8 cellular contexts compared by ENCODE assay signal in the genomic region with DNA sequence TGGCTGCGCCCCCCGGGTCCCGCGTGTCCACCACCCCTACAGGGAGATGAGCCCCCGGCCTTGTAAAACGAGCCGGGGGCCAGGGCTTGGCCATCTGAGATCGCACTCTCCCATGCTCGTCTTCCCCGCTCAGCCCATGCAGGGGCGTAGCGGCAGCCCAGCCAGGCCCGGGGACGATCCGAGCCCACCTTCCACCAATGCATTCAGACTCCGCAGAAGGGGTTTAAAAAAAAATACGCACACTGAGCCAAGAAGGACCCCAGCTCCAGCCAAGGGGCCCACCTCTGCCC. TPM values are rescaled to one million over a fixed set of nuclear protein-coding genes. Genes with fewer than 3 reads are reported as not detected.
A peak's percentile ranks its signal among the peaks of the same experiment; 100 is the strongest.
DNase-seq lines count a peak whose midpoint lies in the region; ATAC-seq and TF ChIP-seq lines count a peak whose summit lies in the region.

No MANE protein-coding gene starts in this region.

- TF ChIP-seq CTCF in GM06990 (IDR thresholded peaks at IDR 0.05; ENCODE audit: insufficient read depth, low read length, poor library complexity, severe bottlenecking) (no peak), foreskin keratinocyte (conservative IDR thresholded peaks at IDR 0.05) (no peak)

- H3K27me3 ChIP-seq in GM06990 (replicated peaks; ENCODE audit: control insufficient read depth, insufficient read depth, low read length) (no peaks in the 10 kb centered on the region), foreskin keratinocyte (no peaks in the 10 kb centered on the region)

- peak overlapping the region; percentile 60 for H3K4me3 ChIP-seq in GM06990 (replicated peaks; ENCODE audit: low read depth, low read length)

- H3K27me3 Mint-ChIP-seq in activated T-helper 17 cell treated with anti-CD3 and anti-CD28 coated beads, Interleukin-2, amount 50 U/mL, for 72 hours: no peaks in the 10 kb centered on the region

- no peaks in the 10 kb centered on the region for H3K9me3 Mint-ChIP-seq in activated T-helper 17 cell treated with anti-CD3 and anti-CD28 coated beads, Interleukin-2, amount 50 U/mL, for 72 hours

- peak overlapping the region; percentile 95 for H3K4me3 Mint-ChIP-seq in activated T-helper 17 cell treated with anti-CD3 and anti-CD28 coated beads, Interleukin-2, amount 50 U/mL, for 72 hours

- DNase-seq in GM06990 (ENCODE audit: extremely low read depth, insufficient read length): no peak
- DNase-seq in foreskin keratinocyte: no peak
- peak in 33 of 56 donors; percentile 27 to 85 (median 69) for DNase-seq in nucleus accumbens (lab: John Stamatoyannopoulos, UW)
- DNase-seq in cortex of kidney (lab: John Stamatoyannopoulos, UW): no peak
- no peak for DNase-seq in SK-N-DZ (ENCODE audit: low spot score)

- peak; percentile 27 for ATAC-seq in GM21576 (IDR thresholded peaks at IDR 0.05; ENCODE audit: unreplicated experiment)
- peak; percentile 3 for ATAC-seq in activated T-helper 17 cell treated with anti-CD3 and anti-CD28 coated beads, Interleukin-2, amount 50 U/mL, for 72 hours (replicated peaks)
- ATAC-seq in foreskin keratinocyte: no peak

- peaks cover 37% of the 10 kb centered on the region for H3K4me1 Mint-ChIP-seq in activated T-helper 17 cell treated with anti-CD3 and anti-CD28 coated beads, Interleukin-2, amount 50 U/mL, for 72 hours

- H3K4me1 ChIP-seq in foreskin keratinocyte: peaks cover 16% of the 10 kb centered on the region

- no peak for TF ChIP-seq RAD21 in Ishikawa (IDR thresholded peaks at IDR 0.05; ENCODE audit: low read depth)

- H3K27ac ChIP-seq in foreskin keratinocyte: peak overlapping the region; percentile 94

- H3K27ac Mint-ChIP-seq in activated T-helper 17 cell treated with anti-CD3 and anti-CD28 coated beads, Interleukin-2, amount 50 U/mL, for 72 hours: peak overlapping the region; percentile 100

- no peak for TF ChIP-seq EP300 in Ishikawa (IDR thresholded peaks at IDR 0.05; ENCODE audit: borderline replicate concordance)

- no peaks in the 10 kb centered on the region for H3K36me3 ChIP-seq in GM06990 (ENCODE audit: control insufficient read depth, insufficient read depth, low read length)

- peaks cover 31% of the 10 kb centered on the region for H3K36me3 Mint-ChIP-seq in activated T-helper 17 cell treated with anti-CD3 and anti-CD28 coated beads, Interleukin-2, amount 50 U/mL, for 72 hours (ENCODE audit: low read depth)

TF ChIP-seq in Ishikawa, 13 proteins besides CTCF, POLR2A, EP300 and RAD21:
- TF ChIP-seq ZBTB7A (IDR thresholded peaks at IDR 0.05; ENCODE audit: low read depth): peak; percentile 96
- TF ChIP-seq, protein P1, sequence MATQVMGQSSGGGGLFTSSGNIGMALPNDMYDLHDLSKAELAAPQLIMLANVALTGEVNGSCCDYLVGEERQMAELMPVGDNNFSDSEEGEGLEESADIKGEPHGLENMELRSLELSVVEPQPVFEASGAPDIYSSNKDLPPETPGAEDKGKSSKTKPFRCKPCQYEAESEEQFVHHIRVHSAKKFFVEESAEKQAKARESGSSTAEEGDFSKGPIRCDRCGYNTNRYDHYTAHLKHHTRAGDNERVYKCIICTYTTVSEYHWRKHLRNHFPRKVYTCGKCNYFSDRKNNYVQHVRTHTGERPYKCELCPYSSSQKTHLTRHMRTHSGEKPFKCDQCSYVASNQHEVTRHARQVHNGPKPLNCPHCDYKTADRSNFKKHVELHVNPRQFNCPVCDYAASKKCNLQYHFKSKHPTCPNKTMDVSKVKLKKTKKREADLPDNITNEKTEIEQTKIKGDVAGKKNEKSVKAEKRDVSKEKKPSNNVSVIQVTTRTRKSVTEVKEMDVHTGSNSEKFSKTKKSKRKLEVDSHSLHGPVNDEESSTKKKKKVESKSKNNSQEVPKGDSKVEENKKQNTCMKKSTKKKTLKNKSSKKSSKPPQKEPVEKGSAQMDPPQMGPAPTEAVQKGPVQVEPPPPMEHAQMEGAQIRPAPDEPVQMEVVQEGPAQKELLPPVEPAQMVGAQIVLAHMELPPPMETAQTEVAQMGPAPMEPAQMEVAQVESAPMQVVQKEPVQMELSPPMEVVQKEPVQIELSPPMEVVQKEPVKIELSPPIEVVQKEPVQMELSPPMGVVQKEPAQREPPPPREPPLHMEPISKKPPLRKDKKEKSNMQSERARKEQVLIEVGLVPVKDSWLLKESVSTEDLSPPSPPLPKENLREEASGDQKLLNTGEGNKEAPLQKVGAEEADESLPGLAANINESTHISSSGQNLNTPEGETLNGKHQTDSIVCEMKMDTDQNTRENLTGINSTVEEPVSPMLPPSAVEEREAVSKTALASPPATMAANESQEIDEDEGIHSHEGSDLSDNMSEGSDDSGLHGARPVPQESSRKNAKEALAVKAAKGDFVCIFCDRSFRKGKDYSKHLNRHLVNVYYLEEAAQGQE (IDR thresholded peaks at IDR 0.05; ENCODE audit: low read depth): no peak
TF ChIP-seq in Ishikawa: peak in this region for 1.

RNA-seq across cellular contexts. Expression of gene GSTA4, which starts 0.3 kb away (rescaled TPM):
- 1 to 10 TPM in 1 of 2 donors, under 1 TPM in 1; 0.56 to 5.2 TPM for total RNA-seq in activated T-helper 17 cell treated with anti-CD3 and anti-CD28 coated beads, Interleukin-2, amount 50 U/mL, for 72 hours
- 15.0 and 18.8 TPM in 2 replicates for total RNA-seq in foreskin keratinocyte
- 16.5 and 18.3 TPM in 2 replicates for polyA plus RNA-seq in foreskin keratinocyte
- 101 and 125 TPM in 2 replicates for polyA plus RNA-seq in SK-N-DZ (2014; cell fraction: cytosol; rRNA removed)
- 82.9 and 88.0 TPM in 2 replicates for polyA plus RNA-seq in SK-N-DZ (2014; cell fraction: nucleus; rRNA removed)

Comparison
In these comparisons a context has a peak if more than half of its experiments do, and no peak if none do; other contexts are left out.
1. DNase-seq: peak in nucleus accumbens (33 of 56); none in GM06990 (single experiment), foreskin keratinocyte (0 of 2), cortex of kidney (single experiment) and SK-N-DZ (single experiment).